ENCODE assay signal across 7 cellular contexts in genomic region chr2:24496959-24497358, GRCh38.
"Had no signal": no experiment of that assay in that cellular context is flagged by ENCODE, and none has a peak within 500 bp of the region (broad histone marks: within the 10 kb centered on the region; RNA-seq: fewer than 3 reads in every experiment).

No MANE protein-coding gene starts in this region.

- DNase-seq: GM23248, GOT3, H7, IMR-90 had no signal

- ATAC-seq: HCT116 had no signal

- H3K4me3 ChIP-seq: GM23248, HAP-1 had no signal

- H3K27ac ChIP-seq: GM23248 had no signal

- H2AFZ ChIP-seq: GM23248 had no signal

- H3K9me3 ChIP-seq: HAP-1 had no signal

- FAIRE-seq: HTR-8/SVneo had no signal

- H3K9ac ChIP-seq: GM23248 had no signal

- H3K36me3 ChIP-seq: HAP-1 had no signal
